ENCODE assay signal across 25 cellular contexts in the genomic region with DNA sequence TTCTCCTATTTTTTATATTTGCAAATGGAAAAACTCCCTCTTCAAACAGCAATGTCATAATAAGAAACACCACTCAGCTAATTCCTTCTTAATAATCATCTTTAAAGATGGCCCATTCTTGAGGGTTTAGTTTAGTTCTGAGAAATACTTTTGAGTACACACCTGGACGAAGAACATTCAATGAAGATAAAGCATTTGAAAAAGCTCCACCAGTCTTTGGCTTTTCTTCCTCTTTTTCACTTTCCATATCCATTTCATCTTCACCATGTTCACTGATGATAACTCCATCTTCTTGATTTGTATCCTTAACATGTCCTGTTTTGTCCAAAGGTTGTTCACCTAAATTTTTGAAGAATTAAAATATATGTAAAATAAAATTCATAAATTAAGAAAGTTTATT.
"Had no signal": no experiment of that assay in that cellular context is flagged by ENCODE, and none has a peak within 500 bp of the region (broad histone marks: within the 10 kb centered on the region; RNA-seq: fewer than 3 reads in every experiment).

No MANE protein-coding gene starts in this region.

- H3K36me3 ChIP-seq: ovary had no signal

- H3K4me2 ChIP-seq: hepatocyte had no signal

- H3K4me1 ChIP-seq: prostate gland had no signal

- H3K4me3 ChIP-seq: hepatocyte, left lung, lung, ovary, prostate gland, spleen, upper lobe of left lung had no signal

- H3K9me3 ChIP-seq: left lung, ovary, prostate gland, spleen, upper lobe of left lung had no signal

- DNase-seq: activated CD4-positive, alpha-beta T cell treated with anti-CD3 and anti-CD28 coated beads for 4 hours; activated CD4-positive, alpha-beta T cell treated with anti-CD3 and anti-CD28 coated beads, Interleukin-2, amount 50 U/mL, for 48 hours; activated CD4-positive, CD25-positive, alpha-beta regulatory T cell; activated CD8-positive, alpha-beta memory T cell treated with anti-CD3 and anti-CD28 coated beads, Interleukin-2, amount 50 U/mL, for 48 hours; activated naive CD4-positive, alpha-beta T cell treated with Interleukin-2 at 50 U/mL for 16 hours; activated naive CD8-positive, alpha-beta T cell treated with anti-CD3 and anti-CD28 coated beads for 36 hours; activated T-cell treated with anti-CD3 and anti-CD28 coated beads, Interleukin-2, amount 50 U/mL, for 4 hours; central memory CD4-positive, alpha-beta T cell; effector memory CD4-positive, alpha-beta T cell; foreskin keratinocyte; glutamatergic neuron; immature natural killer cell; kidney glomerular epithelial cell; left lung; natural killer cell; ovary; spleen; stimulated activated CD4-positive, alpha-beta T cell treated with anti-CD3 and anti-CD28 coated beads, Interleukin-4, amount 100 ng/mL, for 24 hours; stimulated activated naive CD8-positive, alpha-beta T cell treated with anti-CD3 and anti-CD28 coated beads, Interleukin-15, Interleukin-2, amounts not matched to agents 100 U/mL and 50 U/mL, for 24 hours; T-helper 9 cell; upper lobe of left lung had no signal

- H3K27me3 ChIP-seq: foreskin keratinocyte, hepatocyte, left lung, ovary, spleen, upper lobe of left lung had no signal

- FAIRE-seq: astrocyte had no signal

- ATAC-seq: activated T-cell treated with anti-CD3 and anti-CD28 coated beads, Interleukin-2, amount 50 U/mL, for 4 hours; foreskin keratinocyte; left lung; natural killer cell; stimulated activated naive CD8-positive, alpha-beta T cell treated with anti-CD3 and anti-CD28 coated beads, Interleukin-15, Interleukin-2, amounts not matched to agents 100 U/mL and 50 U/mL, for 24 hours had no signal

- H2AFZ ChIP-seq: hepatocyte had no signal

- H3K27ac ChIP-seq: foreskin keratinocyte, hepatocyte, ovary, prostate gland, spleen, upper lobe of left lung had no signal
